ENCODE assay signal across 10 cellular contexts in the genomic region with DNA sequence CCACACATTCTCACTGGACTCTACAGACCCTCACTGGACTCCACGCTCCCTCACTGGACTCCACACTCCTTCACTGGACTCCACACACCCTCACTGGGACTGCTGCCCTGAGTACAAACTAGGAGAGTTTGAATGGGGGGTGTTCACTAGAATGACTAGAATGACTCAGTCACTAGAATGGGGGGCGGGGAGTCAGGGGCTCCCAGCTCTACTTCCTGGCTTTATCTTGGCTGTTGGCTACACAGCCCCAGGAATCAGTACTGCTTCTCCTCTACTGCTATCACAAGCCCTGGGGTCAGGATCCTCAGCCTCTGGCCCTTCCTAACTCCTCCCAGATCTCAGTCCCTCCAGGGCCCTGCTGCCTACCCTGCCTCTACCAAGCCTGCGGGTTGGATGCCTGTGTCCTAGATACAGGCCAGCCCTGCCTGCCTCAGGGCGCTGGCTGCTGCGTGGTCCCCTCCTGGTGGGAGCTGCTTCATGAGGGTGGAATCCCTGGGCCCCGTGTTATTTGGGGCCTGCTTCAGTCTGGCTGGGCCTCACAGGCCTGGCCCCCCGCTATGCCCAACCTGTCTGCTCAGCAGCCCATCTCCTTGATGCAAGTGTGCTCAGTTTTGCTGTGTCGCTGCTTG. TPM values are rescaled to one million over a fixed set of nuclear protein-coding genes. Genes with fewer than 3 reads are reported as not detected.
DNase-seq lines count a peak whose midpoint lies in the region; ATAC-seq, FAIRE-seq and TF ChIP-seq lines count a peak whose summit lies in the region.
"Had no signal": no experiment of that assay in that cellular context is flagged by ENCODE, and none has a peak within 500 bp of the region (broad histone marks: within the 10 kb centered on the region; RNA-seq: fewer than 3 reads in every experiment).

No MANE protein-coding gene starts in this region.

- TF ChIP-seq EP300 in HepG2 (IDR thresholded peaks at IDR 0.05; ENCODE audit: low read depth in 2 of 2, low read length in 2 of 2) (no peak), HepG2 (CRISPR knock-in tag; IDR thresholded peaks at IDR 0.05; ENCODE audit: borderline replicate concordance) (no peak)

- H3K4me1 Mint-ChIP-seq in activated CD8-positive, alpha-beta T cell treated with anti-CD3 and anti-CD28 coated beads for 36 hours (ENCODE audit: low read depth): peaks cover 35% of the 10 kb centered on the region

- no peak for ATAC-seq in activated CD8-positive, alpha-beta T cell treated with anti-CD3 and anti-CD28 coated beads for 36 hours
- ATAC-seq in HepG2 (peak; percentile 5), HG03378 (IDR thresholded peaks at IDR 0.05; ENCODE audit: unreplicated experiment) (no peak)

- in situ Hi-C loops in HepG2 (cut with HindIII; ENCODE audit: extremely low pct_ligation_motif_present, low pct_unique_long_range_greater_than_20kb) (no loop called here), GM13976 (cut with MboI; ENCODE audit: low sequenced_read_pairs, unreplicated experiment) (no loop called here)

- intact Hi-C loops in activated CD8-positive, alpha-beta T cell treated with anti-CD3 and anti-CD28 coated beads for 36 hours (cut with micrococcal nuclease): loop anchor here (1.0 to 2.0 kb wide), 2 partner anchors 39 to 103 kb away; no protein-coding TSS in a partner anchor
- intact Hi-C loops in HepG2 (cut with micrococcal nuclease; ENCODE audit: unreplicated experiment): loop anchor here (1.0 to 2.0 kb wide), 4 partner anchors 29 to 103 kb away; no protein-coding TSS in a partner anchor

- H3K27me3 ChIP-seq in HepG2 (ENCODE audit: control insufficient read depth in 1 of 2, insufficient read depth in 2 of 2, low read length in 2 of 2): no peaks in the 10 kb centered on the region
- H3K27me3 ChIP-seq: neutrophil had no signal

- TF ChIP-seq CTCF in AG10803 (conservative IDR thresholded peaks at IDR 0.05; ENCODE audit: low read length): no peak; the same call in 1 of the 2 replicates
- no peak for TF ChIP-seq CTCF in activated CD8-positive, alpha-beta T cell treated with anti-CD3 and anti-CD28 coated beads for 36 hours (IDR thresholded peaks at IDR 0.05)
- TF ChIP-seq CTCF in HepG2 (CRISPR knock-in tag; IDR thresholded peaks at IDR 0.05): 0 out of 2 replicates have a peak, but pooled peaks have one; percentile 7
- no peak for TF ChIP-seq CTCF in GM13976 (IDR thresholded peaks at IDR 0.05; ENCODE audit: borderline replicate concordance, control extremely low read depth, extremely low read depth, insufficient read depth, missing control alignments)

- H3K36me3 ChIP-seq in HepG2 (replicated peaks in 1 of 2; ENCODE audit: control insufficient read depth in 1 of 2, insufficient read depth in 2 of 2, low read length in 2 of 2): peaks cover 15 to 17% of the 10 kb centered on the region in 2 experiments
- H3K36me3 ChIP-seq: neutrophil had no signal

- no peak overlapping the region for H3K27ac ChIP-seq in HepG2 (ENCODE audit: extremely low read length, insufficient read depth, low read length)
- H3K27ac ChIP-seq: neutrophil had no signal

- CTCF ChIA-PET in activated CD8-positive, alpha-beta T cell treated with anti-CD3 and anti-CD28 coated beads for 36 hours (lab: Charles Lee): interaction anchor here (0.7 to 8.9 kb wide), 18 partner anchors 9 to 117 kb away, joined by 3 to 385 read pairs (median 9); no protein-coding TSS in a partner anchor
- CTCF ChIA-PET in HepG2 (lab: Yijun Ruan, JAX; ENCODE audit: low intra/inter-chr PET ratio, low total read pairs): interaction anchor here (1.0 to 5.5 kb wide), 5 partner anchors 30 to 104 kb away, joined by 3 to 82 read pairs (median 15); no protein-coding TSS in a partner anchor

- FAIRE-seq in HepG2 (lab: Jason Lieb, UNC): no peak
- FAIRE-seq: G401.6 had no signal

- H2AFZ ChIP-seq in HepG2 (ENCODE audit: low read length): no peak overlapping the region

- DNase-seq in AG10803 (ENCODE audit: low read depth) (peak; percentile 23), HepG2 (ENCODE audit: low spot score) (no peak), GM13976 (ENCODE audit: low spot score) (no peak), DMS114 treated with DMSO at 0.1 percent for 48 hours (lab: John Stamatoyannopoulos, UW; ENCODE audit: unreplicated experiment) (no peak), NCI-H774 (lab: John Stamatoyannopoulos, UW) (no peak)
- DNase-seq in activated CD8-positive, alpha-beta T cell treated with anti-CD3 and anti-CD28 coated beads for 36 hours: peak; percentile 22

- TF ChIP-seq POLR2A in GM19099 (IDR thresholded peaks at IDR 0.05; ENCODE audit: extremely low read depth, insufficient read length, low read depth) (peak; percentile 12), HepG2 (IDR thresholded peaks at IDR 0.05; ENCODE audit: insufficient read depth in 1 of 2, low read depth in 2 of 2, low read length in 2 of 2) (no peak)

- H3K36me3 Mint-ChIP-seq in activated CD8-positive, alpha-beta T cell treated with anti-CD3 and anti-CD28 coated beads for 36 hours (ENCODE audit: low read depth): peaks cover 23% of the 10 kb centered on the region

- H3K4me2 ChIP-seq in HepG2 (ENCODE audit: low read depth, low read length): peak overlapping the region; percentile 46

- no peaks in the 10 kb centered on the region for H3K9me3 ChIP-seq in HepG2 (ENCODE audit: low read length)
- H3K9me3 ChIP-seq: neutrophil had no signal

- H3K27me3 Mint-ChIP-seq in activated CD8-positive, alpha-beta T cell treated with anti-CD3 and anti-CD28 coated beads for 36 hours: no peaks in the 10 kb centered on the region

- H3K4me3 ChIP-seq in AG10803 (ENCODE audit: low read length) (no peak overlapping the region), HepG2 (replicated peaks in 1 of 3; ENCODE audit: insufficient read depth in 1 of 3, low read depth in 2 of 3, low read length in 3 of 3) (peak overlapping the region in 1 of 3 experiments; percentile 4; a peak in 1 of 6 replicates)

- H3K79me2 ChIP-seq in HepG2 (ENCODE audit: insufficient read depth, low read length): peaks cover 16% of the 10 kb centered on the region

- no peak overlapping the region for H3K4me3 Mint-ChIP-seq in activated CD8-positive, alpha-beta T cell treated with anti-CD3 and anti-CD28 coated beads for 36 hours

- H4K20me1 ChIP-seq in HepG2 (ENCODE audit: insufficient read depth, low read length): peaks cover 31% of the 10 kb centered on the region

- WGBS in HepG2 (ENCODE audit: low lambda C conversion rate): 73% methylated on average over 7 of the region's 8 CpGs

- H3K9me3 Mint-ChIP-seq in activated CD8-positive, alpha-beta T cell treated with anti-CD3 and anti-CD28 coated beads for 36 hours: no peaks in the 10 kb centered on the region

- H3K9ac ChIP-seq in HepG2 (ENCODE audit: insufficient read depth, low read depth, low read length): no peak overlapping the region

- peaks cover 68% of the 10 kb centered on the region for H3K4me1 ChIP-seq in HepG2 (ENCODE audit: insufficient read depth, low read length)

- POLR2A ChIA-PET in activated CD8-positive, alpha-beta T cell treated with anti-CD3 and anti-CD28 coated beads for 36 hours (lab: Charles Lee): interaction anchor here (1.3 to 7.5 kb wide), 7 partner anchors 9 to 101 kb away, joined by 3 to 81 read pairs (median 10); no protein-coding TSS in a partner anchor
- POLR2A ChIA-PET in HepG2 (lab: Yijun Ruan, JAX): interaction anchor here (0.8 to 5.7 kb wide), 10 partner anchors 15 to 43 kb away, joined by 3 to 26 read pairs (median 8); no protein-coding TSS in a partner anchor

- H3K27ac Mint-ChIP-seq in activated CD8-positive, alpha-beta T cell treated with anti-CD3 and anti-CD28 coated beads for 36 hours: no peak overlapping the region

- TF ChIP-seq RAD21 in HepG2 (CRISPR knock-in tag; IDR thresholded peaks at IDR 0.05): no peak

- no TSS peak for BruUV-seq in HepG2 (replicated peaks; lab: Mats Ljungman, UMichigan)

TF ChIP-seq in HepG2, 621 proteins besides CTCF, POLR2A, EP300 and RAD21 (continues in another document):
- TF ChIP-seq ARHGAP35 (CRISPR knock-in tag; IDR thresholded peaks at IDR 0.05; ENCODE audit: borderline replicate concordance) (no peak), NONO (IDR thresholded peaks at IDR 0.05) (no peak), NONO (CRISPR knock-in tag; conservative IDR thresholded peaks at IDR 0.05) (no peak), TARDBP (CRISPR knock-in tag; IDR thresholded peaks at IDR 0.05) (0 out of 2 replicates have a peak, but pooled peaks have one; percentile 20), ZNF501 (CRISPR knock-in tag; IDR thresholded peaks at IDR 0.05) (no peak), ATF7-NPFF (CRISPR knock-in tag; IDR thresholded peaks at IDR 0.05; ENCODE audit: low read depth) (peak; percentile 28; the same call in 1 of the 2 replicates)

RNA-seq across cellular contexts. Expression of a gene that starts 7.8 kb away (rescaled TPM):
- 1,000 to 10,000 TPM; 2,463 to 2,468 TPM for total RNA-seq in activated CD8-positive, alpha-beta T cell treated with anti-CD3 and anti-CD28 coated beads for 36 hours
- total RNA-seq in HepG2 (2016; rRNA removed; fragmentation: Illumina TruSeq; extraction: Trizol): 1,086 and 1,212 TPM in 2 replicates
- total RNA-seq in HepG2 (2016; cell fraction: cytosol; rRNA removed; fragmentation: Illumina TruSeq; extraction: Trizol; ENCODE audit: low read depth): 383 and 429 TPM in 2 replicates
- total RNA-seq in HepG2 (2016; cell fraction: insoluble cytoplasmic fraction; rRNA removed; fragmentation: Illumina TruSeq; extraction: Trizol): 1,123 and 1,183 TPM in 2 replicates
- 561 and 605 TPM in 2 replicates for total RNA-seq in HepG2 (2016; cell fraction: membrane; rRNA removed; fragmentation: Illumina TruSeq; extraction: Trizol)
- 429 and 440 TPM in 2 replicates for total RNA-seq in HepG2 (2016; cell fraction: nucleus; rRNA removed; fragmentation: Illumina TruSeq; extraction: Trizol)
- 174 and 190 TPM in 2 replicates for polyA plus RNA-seq in HepG2 (2011; rRNA removed)
- 192 and 196 TPM in 2 replicates for polyA plus RNA-seq in HepG2 (2011; cell fraction: cytosol; rRNA removed)
- polyA plus RNA-seq in HepG2 (2011; cell fraction: nucleus; rRNA removed): 112 and 149 TPM in 2 replicates
- polyA plus RNA-seq in HepG2 (2012): 399 and 565 TPM in 2 replicates
- 460 and 492 TPM in 2 replicates for polyA plus RNA-seq in HepG2 (2016; cell fraction: cytosol; fragmentation: Illumina TruSeq; extraction: Trizol; ENCODE audit: low read depth)
- polyA plus RNA-seq in HepG2 (2016; cell fraction: insoluble cytoplasmic fraction; fragmentation: Illumina TruSeq; extraction: Trizol; ENCODE audit: low read depth): 2,053 and 2,108 TPM in 2 replicates
- polyA plus RNA-seq in HepG2 (2016; cell fraction: membrane; fragmentation: Illumina TruSeq; extraction: Trizol; ENCODE audit: low read depth): 673 and 705 TPM in 2 replicates
- 1,089 and 1,130 TPM in 2 replicates for polyA plus RNA-seq in HepG2 (2016; cell fraction: nucleus; fragmentation: Illumina TruSeq; extraction: Trizol; ENCODE audit: insufficient read depth, low read depth)
- 146 and 188 TPM in 2 replicates for polyA minus RNA-seq in HepG2 (2011; rRNA and poly(A)+ RNA removed; ENCODE audit: low replicate concordance)
- polyA minus RNA-seq in HepG2 (2011; cell fraction: cytosol; rRNA and poly(A)+ RNA removed): 210 and 216 TPM in 2 replicates
- polyA minus RNA-seq in HepG2 (2011; cell fraction: nucleus; rRNA and poly(A)+ RNA removed): 83.7 and 96.4 TPM in 2 replicates

Comparison
In these comparisons a context has a peak if more than half of its experiments do, and no peak if none do; other contexts are left out.
1. DNase-seq: peak in AG10803 (single experiment) and activated CD8-positive, alpha-beta T cell treated with anti-CD3 and anti-CD28 coated beads for 36 hours (single experiment); none in HepG2 (single experiment), GM13976 (single experiment), DMS114 treated with DMSO at 0.1 percent for 48 hours (single experiment) and NCI-H774 (single experiment).